Comparison of ENCODE assay signal across 25 cellular contexts in the genomic region with DNA sequence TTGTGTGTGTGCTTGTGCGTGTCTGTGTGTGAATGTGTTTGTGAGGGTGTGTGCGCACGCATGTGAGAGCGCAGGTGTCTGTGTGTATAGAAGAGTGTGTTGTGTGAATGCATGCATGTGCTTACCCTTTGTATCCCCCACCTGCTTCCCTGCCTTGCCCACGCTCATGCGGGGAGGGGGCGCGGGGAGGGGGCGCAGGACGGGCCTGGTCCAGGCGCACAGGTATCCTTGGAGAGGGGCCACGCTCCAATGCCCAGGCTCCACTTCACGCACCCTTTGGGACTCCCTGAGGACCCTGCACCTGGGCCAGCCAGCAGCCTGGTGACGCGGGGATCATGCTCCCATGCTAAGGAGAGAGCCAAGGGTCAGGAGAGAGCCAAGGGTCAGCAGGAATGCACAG. TPM values are rescaled to one million over a fixed set of nuclear protein-coding genes. Genes with fewer than 3 reads are reported as not detected.
A peak's percentile ranks its signal among the peaks of the same experiment; 100 is the strongest.
DNase-seq lines count a peak whose midpoint lies in the region; FAIRE-seq and TF ChIP-seq lines count a peak whose summit lies in the region.
"Had no signal": no experiment of that assay in that cellular context is flagged by ENCODE, and none has a peak within 500 bp of the region (broad histone marks: within the 10 kb centered on the region; RNA-seq: fewer than 3 reads in every experiment).

No MANE protein-coding gene starts in this region.

- H3K9me3 ChIP-seq in H1 (ENCODE audit: insufficient read depth in 2 of 2, low read depth in 1 of 2, low read length in 1 of 2), result no peaks in the 10 kb centered on the region
- no peaks in the 10 kb centered on the region for H3K9me3 ChIP-seq in spleen
- H3K9me3 ChIP-seq: BE2C; BLaER1 treated with 17β-estradiol and CSF1 and Interleukin-3, amounts not matched to agents 10 nM and 100 nM had no signal

- H3K27ac Mint-ChIP-seq in neural crest cell (ENCODE audit: unreplicated experiment), result peak overlapping the region; percentile 79
- H3K27ac Mint-ChIP-seq: CD4-positive, alpha-beta T cell; GM23338 had no signal

- H2BK15ac ChIP-seq in H1 (ENCODE audit: low read length), result no peak overlapping the region

- H3K4me3 ChIP-seq in H1 (ENCODE audit: extremely low read depth in 1 of 4, insufficient read depth in 2 of 4, low read depth in 3 of 4, low read length in 4 of 4), result no peak overlapping the region
- H3K4me3 ChIP-seq in spleen, result no peak overlapping the region
- H3K4me3 ChIP-seq in brain microvascular endothelial cell (ENCODE audit: low read depth, low read length), result no peak overlapping the region
- H3K4me3 ChIP-seq: BLaER1 treated with 17β-estradiol and CSF1 and Interleukin-3, amounts not matched to agents 10 nM and 100 nM; GM12878; GM23338 had no signal

- H3K27me3 ChIP-seq in H1 (replicated peaks in 1 of 4; ENCODE audit: control insufficient read depth in 3 of 4, extremely low read depth in 1 of 4, insufficient read depth in 3 of 4, low read length in 3 of 4) (peaks cover 0 to 4% (median 1%) of the 10 kb centered on the region in 4 experiments; a peak in 4 of 7 replicates), spleen (replicated peaks in 1 of 7) (peaks cover 0 to 64% (median 12%) of the 10 kb centered on the region in 7 donors), brain microvascular endothelial cell (replicated peaks) (peaks cover 3% of the 10 kb centered on the region)

- H2BK12ac ChIP-seq in H1 (ENCODE audit: low read depth, low read length), result peak overlapping the region; percentile 78

- no peak overlapping the region for H3K14ac ChIP-seq in H1 (ENCODE audit: insufficient read length)

- TF ChIP-seq POLR2A in H1 (IDR thresholded peaks at IDR 0.05; ENCODE audit: control extremely low read depth in 1 of 2, low read depth in 2 of 2, low read length in 2 of 2), result no peak
- TF ChIP-seq POLR2A in spleen (IDR thresholded peaks at IDR 0.05), result no peak

- CTCF ChIA-PET in H1 (lab: Charles Lee; ENCODE audit: partially characterized antibody), result interaction anchor here (1.0 to 1.5 kb wide), 2 partner anchors 14 to 38 kb away, joined by 4 read pairs; no protein-coding TSS in a partner anchor

- H3K9ac ChIP-seq in H1 (replicated peaks in 1 of 4; ENCODE audit: extremely low read depth in 1 of 4, low read depth in 3 of 4, low read length in 3 of 4), result no peak overlapping the region
- H3K9ac ChIP-seq: BLaER1 treated with 17β-estradiol and CSF1 and Interleukin-3, amounts not matched to agents 10 nM and 100 nM had no signal

- H2AFZ ChIP-seq in H1 (ENCODE audit: low read length), result no peak overlapping the region
- H2AFZ ChIP-seq: GM23338 had no signal

- H3K79me2 ChIP-seq in H1 (ENCODE audit: control insufficient read depth in 1 of 2, insufficient read depth in 2 of 2, low read length in 2 of 2), result no peaks in the 10 kb centered on the region

- H3K27me3 Mint-ChIP-seq in neural crest cell (ENCODE audit: low read depth), result peaks cover 42% of the 10 kb centered on the region

- DNase-seq in DMS79 (lab: John Stamatoyannopoulos, UW), result peak; percentile 2
- DNase-seq in DMS79 treated with DMSO at 0.1 percent for 48 hours (lab: John Stamatoyannopoulos, UW), result no peak
- DNase-seq in H1 (ENCODE audit: low read depth in 1 of 2, low spot score in 2 of 2), result no peak
- DNase-seq in neural crest cell (ENCODE audit: low read depth, low spot score), result no peak
- peak; percentile 63 for DNase-seq in spleen
- DNase-seq in brain microvascular endothelial cell, result no peak
- no peak for DNase-seq in ACHN
- no peak for DNase-seq in HUDEP-2 (lab: John Stamatoyannopoulos, UW; ENCODE audit: unreplicated experiment in 76 of 76)
- DNase-seq: AML-193; BE2C; CD4-positive, alpha-beta T cell; CD8-positive, alpha-beta memory T cell; DMS 273 treated with DMSO at 0.1 percent for 48 hours; DND-41; HCEC 1CT had no signal

- intact Hi-C loops in spleen (cut with DNase I; ENCODE audit: low total_unique reads), result no loop called here

- 82% methylated on average over 15 of the region's 15 CpGs; no CpG with 5 or more reads in 1 of the 2 experiments for WGBS in H1 (ENCODE audit: extremely low coverage in 1 of 2, insufficient coverage in 1 of 2, insufficient read length in 1 of 2, insufficient replicate concordance in 2 of 2, low coverage in 1 of 2, low lambda C conversion rate in 2 of 2, missing lambda C conversion rate in 1 of 2), 2 experiments
- 83 to 93% (median 89%) methylated on average over 13 to 15 of the region's 15 CpGs for WGBS in spleen, 5 donors

- no peaks in the 10 kb centered on the region for H3K36me3 ChIP-seq in H1 (ENCODE audit: control insufficient read depth in 2 of 4, insufficient read depth in 4 of 4, low read length in 3 of 4)
- no peaks in the 10 kb centered on the region for H3K36me3 ChIP-seq in spleen
- no peaks in the 10 kb centered on the region for H3K36me3 ChIP-seq in brain microvascular endothelial cell (replicated peaks)
- H3K36me3 ChIP-seq: BE2C; BLaER1 treated with 17β-estradiol and CSF1 and Interleukin-3, amounts not matched to agents 10 nM and 100 nM had no signal

- H2AK5ac ChIP-seq in H1 (ENCODE audit: low read depth, low read length), result peak overlapping the region; percentile 92; the same call in 1 of the 2 replicates

- H3K4me1 ChIP-seq in H1 (replicated peaks in 1 of 4; ENCODE audit: control insufficient read depth in 3 of 4, insufficient read depth in 4 of 4, low read length in 3 of 4) (peaks cover 0 to 11% (median 5%) of the 10 kb centered on the region in 4 experiments; a peak in 6 of 7 replicates), spleen (no peaks in the 10 kb centered on the region)
- H3K4me1 ChIP-seq: BE2C had no signal

- no peak overlapping the region; the same call in 1 of the 2 replicates for H3K18ac ChIP-seq in H1 (ENCODE audit: extremely low read depth, low read length)

- H3K23me2 ChIP-seq in H1 (ENCODE audit: low read depth, low read length), result peaks cover 12% of the 10 kb centered on the region; the same call in 1 of the 2 replicates

- no peak overlapping the region for H3K4me3 Mint-ChIP-seq in neural crest cell
- H3K4me3 Mint-ChIP-seq: CD4-positive, alpha-beta T cell; GM23338 had no signal

- no peak overlapping the region for H4K8ac ChIP-seq in H1 (ENCODE audit: extremely low read depth, insufficient read depth, low read length)

- no peak overlapping the region for H3K56ac ChIP-seq in H1 (replicated peaks; ENCODE audit: insufficient read length, low read depth, low read length)

- no peak overlapping the region for H3K27ac ChIP-seq in H1 (ENCODE audit: low read depth, low read length)
- no peak overlapping the region for H3K27ac ChIP-seq in spleen
- no peak overlapping the region for H3K27ac ChIP-seq in brain microvascular endothelial cell
- H3K27ac ChIP-seq: 22Rv1; BLaER1 treated with 17β-estradiol and CSF1 and Interleukin-3, amounts not matched to agents 10 nM and 100 nM had no signal

- POLR2A ChIA-PET in H1 (lab: Charles Lee; ENCODE audit: partially characterized antibody), result no interaction called here

- H3K9me3 Mint-ChIP-seq in neural crest cell, result no peaks in the 10 kb centered on the region
- H3K9me3 Mint-ChIP-seq: CD4-positive, alpha-beta T cell; GM23338 had no signal

- no peak for FAIRE-seq in H1 (lab: Jason Lieb, UNC)
- FAIRE-seq: A204.1, D721Med, G401.6, GM12878, GM19239, H54 had no signal

- no peaks in the 10 kb centered on the region for H3K4me1 Mint-ChIP-seq in neural crest cell
- H3K4me1 Mint-ChIP-seq: CD14-positive monocyte had no signal

- TF ChIP-seq CTCF in H1 (IDR thresholded peaks at IDR 0.05; ENCODE audit: control extremely low read depth in 1 of 3, insufficient read depth in 1 of 3, low read depth in 1 of 3, low read length in 3 of 3) (no peak), neural crest cell (conservative IDR thresholded peaks at IDR 0.05) (no peak), spleen (IDR thresholded peaks at IDR 0.05 in 8 of 11, conservative IDR thresholded peaks at IDR 0.05 in 3 of 11) (no peak), brain microvascular endothelial cell (IDR thresholded peaks at IDR 0.05; ENCODE audit: low read depth, low read length, missing control alignments) (no peak)

- in situ Hi-C loops in brain microvascular endothelial cell (cut with HindIII; ENCODE audit: low pct_ligation_motif_present, low sequenced_read_pairs) (no loop called here), ACHN (cut with HindIII; ENCODE audit: low pct_ligation_motif_present, low pct_unique_long_range_greater_than_20kb, low sequenced_read_pairs) (no loop called here)

- H2BK120ac ChIP-seq in H1 (replicated peaks; ENCODE audit: low read depth, low read length), result no peak overlapping the region

- peak overlapping the region; percentile 8; the same call in 1 of the 2 replicates for H2BK20ac ChIP-seq in H1 (ENCODE audit: low read length)

- H3K4ac ChIP-seq in H1 (replicated peaks; ENCODE audit: insufficient read length, low read depth, low read length), result no peak overlapping the region

- H3K4me2 ChIP-seq in H1 (ENCODE audit: insufficient read depth in 1 of 2, low read depth in 2 of 2, low read length in 2 of 2), result no peak overlapping the region
- H3K4me2 ChIP-seq: GM23338 had no signal

- TF ChIP-seq RAD21 in H1 (IDR thresholded peaks at IDR 0.05 in 1 of 2, conservative IDR thresholded peaks at IDR 0.05 in 1 of 2; ENCODE audit: low read depth in 2 of 2, low read length in 2 of 2), result no peak

- no peaks in the 10 kb centered on the region for H3K36me3 Mint-ChIP-seq in neural crest cell (ENCODE audit: low read depth)
- H3K36me3 Mint-ChIP-seq: CD14-positive monocyte; CD8-positive, alpha-beta memory T cell had no signal

- H2BK5ac ChIP-seq in H1 (ENCODE audit: low read depth, low read length), result no peak overlapping the region

- H4K5ac ChIP-seq in H1 (ENCODE audit: insufficient read length, low read depth, low read length), result no peak overlapping the region

- no peak overlapping the region for H3K23ac ChIP-seq in H1 (ENCODE audit: insufficient read length)

- H4K91ac ChIP-seq in H1 (replicated peaks; ENCODE audit: insufficient read length, low read length), result peak overlapping the region; percentile 52

- peaks cover 5 to 10% of the 10 kb centered on the region in 2 experiments for H4K20me1 ChIP-seq in H1 (replicated peaks in 1 of 2; ENCODE audit: control insufficient read depth in 1 of 2, insufficient read depth in 2 of 2, low read length in 2 of 2)

- TF ChIP-seq EP300 in H1 (IDR thresholded peaks at IDR 0.05; ENCODE audit: borderline replicate concordance in 1 of 2, low read depth in 2 of 2, low read length in 2 of 2), result no peak

- H3K79me1 ChIP-seq in H1 (ENCODE audit: low read depth, low read length), result no peaks in the 10 kb centered on the region

RNA-seq across cellular contexts. Expression of a gene that starts 47.9 kb away (rescaled TPM):
- total RNA-seq in H1 (2021; fragmentation: NEBNext Ultra II Directional; extraction: Animal tissue kit (Norgen Biotek cat#: 25700)), result not detected in 2 replicates
- 0.03 TPM in 1 of 2 replicates, not detected in the other for polyA plus RNA-seq in H1 (2011; rRNA removed)
- polyA plus RNA-seq in H1 (2011; cell fraction: cytosol; rRNA removed), result not detected
- polyA plus RNA-seq in H1 (2011; cell fraction: nucleus; rRNA removed), result not detected
- 0.04 TPM in 1 of 4 replicates, not detected in the others for polyA plus RNA-seq in H1 (2012, experiment 1 of 2)
- not detected for polyA plus RNA-seq in H1 (2012, experiment 2 of 2)
- not detected for polyA plus RNA-seq in H1 (2013, experiment 1 of 2)
- polyA plus RNA-seq in H1 (2013, experiment 2 of 2), result not detected
- not detected in 2 replicates for polyA minus RNA-seq in H1 (2011; rRNA and poly(A)+ RNA removed)
- not detected for polyA minus RNA-seq in H1 (2011; cell fraction: cytosol; rRNA and poly(A)+ RNA removed)
- not detected for polyA minus RNA-seq in H1 (2011; cell fraction: nucleus; rRNA and poly(A)+ RNA removed)
- total RNA-seq in neural crest cell, result 7.2 and 8.2 TPM in 2 replicates
- not detected for total RNA-seq in spleen
- under 1 TPM in 2 of 3 donors, not detected in 1; 0.03 to 0.04 TPM for polyA plus RNA-seq in spleen
- total RNA-seq: CD4-positive, alpha-beta T cell; CD8-positive, alpha-beta memory T cell; GM12878; GM23338 had no signal
- polyA plus RNA-seq: CD14-positive monocyte; CD8-positive, alpha-beta memory T cell; GM12878; GM23338 had no signal

Comparison
In these comparisons a context has a peak if more than half of its experiments do, and no peak if none do; other contexts are left out.
1. DNase-seq: peak in DMS79 (single experiment) and spleen (single experiment); none in DMS79 treated with DMSO at 0.1 percent for 48 hours (single experiment), H1 (0 of 2), neural crest cell (single experiment), brain microvascular endothelial cell (single experiment), ACHN (single experiment) and HUDEP-2 (0 of 76).